16 cellular contexts compared by ENCODE assay signal in the genomic region with DNA sequence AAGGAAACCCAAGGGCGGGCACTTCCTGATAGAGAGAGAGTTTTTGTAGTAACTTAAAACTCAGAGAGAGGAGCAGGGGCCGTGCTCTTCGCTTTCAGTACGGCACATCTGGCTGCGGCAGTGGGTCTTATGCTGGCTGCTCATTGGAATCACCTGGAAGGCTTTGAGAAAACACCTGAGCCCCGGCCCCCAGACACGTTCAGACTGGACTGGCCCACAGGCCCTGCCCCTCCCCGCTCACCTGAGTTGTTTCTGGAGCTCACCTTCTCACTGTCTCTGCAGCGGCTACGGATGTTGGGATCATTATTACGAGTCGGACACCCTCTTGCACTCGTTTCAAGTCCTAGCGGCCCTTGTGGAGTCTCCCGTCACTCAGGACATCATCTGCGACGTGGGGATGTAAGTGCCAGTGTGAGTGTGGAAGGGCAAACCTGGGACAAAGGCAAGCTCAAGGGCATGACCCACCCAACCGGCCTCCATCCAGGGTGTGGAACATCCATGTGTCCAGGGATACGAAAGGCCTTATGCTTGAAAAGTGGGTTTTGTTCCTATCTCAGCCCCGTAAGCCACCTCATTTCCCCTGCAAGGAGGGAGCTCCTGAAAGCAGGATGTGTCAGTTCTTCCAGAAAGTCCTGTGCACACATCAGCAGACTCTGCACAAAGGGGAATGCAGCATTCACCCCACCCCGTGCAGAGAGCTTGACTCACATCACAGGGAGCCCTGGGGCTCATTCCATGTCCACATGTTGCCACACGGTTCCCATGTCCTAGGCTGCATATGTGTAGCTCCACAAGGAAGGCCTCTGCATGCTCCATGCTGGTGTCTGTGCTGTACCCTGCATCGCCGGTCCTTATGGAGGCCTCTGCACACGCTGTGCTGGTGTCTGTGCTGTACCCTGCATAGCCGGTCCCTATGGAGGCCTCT. TPM values are rescaled to one million over a fixed set of nuclear protein-coding genes. Genes with fewer than 3 reads are reported as not detected.
DNase-seq lines count a peak whose midpoint lies in the region; ATAC-seq and TF ChIP-seq lines count a peak whose summit lies in the region.
"Had no signal": no experiment of that assay in that cellular context is flagged by ENCODE, and none has a peak within 500 bp of the region (broad histone marks: within the 10 kb centered on the region; RNA-seq: fewer than 3 reads in every experiment).

No MANE protein-coding gene starts in this region.

- CTCF ChIA-PET in Panc1 (lab: Charles Lee): no interaction called here

- no peaks in the 10 kb centered on the region for H3K27me3 ChIP-seq in right atrium auricular region
- H3K27me3 ChIP-seq in Panc1 (ENCODE audit: control insufficient read depth, insufficient read depth, low read length): no peaks in the 10 kb centered on the region
- no peaks in the 10 kb centered on the region for H3K27me3 ChIP-seq in foreskin keratinocyte
- H3K27me3 ChIP-seq in BE2C: no peaks in the 10 kb centered on the region
- H3K27me3 ChIP-seq in left lung: no peaks in the 10 kb centered on the region

- POLR2A ChIA-PET in Panc1 (lab: Charles Lee): no interaction called here

- peaks cover 0 to 9% of the 10 kb centered on the region in 2 donors for H3K4me1 ChIP-seq in right atrium auricular region
- no peaks in the 10 kb centered on the region; the same call in 1 of the 2 replicates for H3K4me1 ChIP-seq in Panc1 (ENCODE audit: control insufficient read depth, insufficient read depth, low read length)
- H3K4me1 ChIP-seq in foreskin keratinocyte: peaks cover 8% of the 10 kb centered on the region
- no peaks in the 10 kb centered on the region for H3K4me1 ChIP-seq in BE2C
- peaks cover 4 to 19% of the 10 kb centered on the region in 2 donors for H3K4me1 ChIP-seq in left lung

- ATAC-seq in Panc1 (peak; percentile 32; the same call in 1 of the 2 replicates), foreskin keratinocyte (peak; percentile 98), left lung (no peak)
- ATAC-seq: GM23338 had no signal

- H3K9me3 ChIP-seq in right atrium auricular region (no peaks in the 10 kb centered on the region), Panc1 (ENCODE audit: control insufficient read depth, insufficient read depth, low read depth, low read length) (no peaks in the 10 kb centered on the region), BE2C (no peaks in the 10 kb centered on the region), left lung (no peaks in the 10 kb centered on the region)
- H3K9me3 ChIP-seq: Caco-2 had no signal

- in situ Hi-C loops in Panc1 (cut with HindIII; ENCODE audit: low pct_unique_long_range_greater_than_20kb, low sequenced_read_pairs): no loop called here

- intact Hi-C loops in cardiac septum (cut with DNase I): no loop called here
- intact Hi-C loops in Panc1 (cut with micrococcal nuclease; ENCODE audit: unreplicated experiment): no loop called here
- intact Hi-C loops in posterior vena cava (cut with DNase I): no loop called here
- intact Hi-C loops in left lung (cut with DNase I): no loop called here

- H3K27ac ChIP-seq in right atrium auricular region (no peak overlapping the region), Panc1 (ENCODE audit: low read length) (no peak overlapping the region), foreskin keratinocyte (no peak overlapping the region), left lung (no peak overlapping the region)
- H3K27ac ChIP-seq: HL-60 had no signal

- DNase-seq in cardiac septum (ENCODE audit: low spot score): peak; percentile 31
- DNase-seq in right atrium auricular region (ENCODE audit: low spot score): no peak
- no peak for DNase-seq in Panc1 (ENCODE audit: low read depth, low spot score)
- DNase-seq in foreskin keratinocyte: peak; percentile 75 to 93
- peak; percentile 77 for DNase-seq in posterior vena cava (ENCODE audit: low spot score)
- no peak for DNase-seq in BE2C
- no peak for DNase-seq in NK-92 (lab: John Stamatoyannopoulos, UW; ENCODE audit: unreplicated experiment)
- DNase-seq in left lung: no peak
- DNase-seq: Caco-2, NCI-H1105 treated with DMSO at 0.1 percent for 48 hours, NCI-H1694 treated with DMSO at 0.1 percent for 48 hours, NCI-H2107, NCI-H2227 treated with DMSO at 0.1 percent for 48 hours, NCI-H524 had no signal

- H3K4me3 ChIP-seq in right atrium auricular region (no peak overlapping the region), Panc1 (ENCODE audit: low read depth in 2 of 2, low read length in 2 of 2) (no peak overlapping the region), BE2C (ENCODE audit: low read depth, low read length) (no peak overlapping the region), left lung (no peak overlapping the region)
- H3K4me3 ChIP-seq: GM23338 had no signal

- H3K36me3 ChIP-seq in right atrium auricular region (peaks cover 69% of the 10 kb centered on the region), Panc1 (ENCODE audit: control insufficient read depth, insufficient read depth, low read length) (peaks cover 9% of the 10 kb centered on the region), BE2C (no peaks in the 10 kb centered on the region), left lung (peaks cover 0 to 86% of the 10 kb centered on the region in 2 donors)

- BruUV-seq in Panc1 (replicated peaks; lab: Mats Ljungman, UMichigan): no TSS peak

- TF ChIP-seq CTCF in right atrium auricular region (IDR thresholded peaks at IDR 0.05): no peak
- TF ChIP-seq CTCF in Panc1 (IDR thresholded peaks at IDR 0.05): no peak
- TF ChIP-seq CTCF in foreskin keratinocyte (conservative IDR thresholded peaks at IDR 0.05): no peak
- no peak for TF ChIP-seq CTCF in BE2C (IDR thresholded peaks at IDR 0.05; ENCODE audit: low read depth, low read length)
- no peak for TF ChIP-seq CTCF in left lung (IDR thresholded peaks at IDR 0.05)

RNA-seq across cellular contexts. Expression of a gene that starts 5.4 kb away (rescaled TPM):
- total RNA-seq in cardiac septum: 22.0 TPM
- total RNA-seq in right atrium auricular region: 10 to 100 TPM; 18.0 to 18.8 TPM
- 76.1 TPM for total RNA-seq in Panc1 (2021; ENCODE audit: unreplicated experiment)
- polyA plus RNA-seq in Panc1 (2012; ENCODE audit: insufficient read length): 69.6 TPM
- 40.4 and 46.3 TPM in 2 replicates for total RNA-seq in foreskin keratinocyte
- 32.4 and 36.7 TPM in 2 replicates for polyA plus RNA-seq in foreskin keratinocyte
- 10 to 100 TPM; 38.7 to 48.1 TPM for total RNA-seq in posterior vena cava
- 3.7 TPM for polyA plus RNA-seq in BE2C (2012; ENCODE audit: insufficient read depth, insufficient read length, low read depth)
- total RNA-seq in left lung: 10 to 100 TPM; 71.4 to 78.9 TPM

RNA-seq across cellular contexts. Expression of a gene that starts 10.2 kb away (rescaled TPM):
- total RNA-seq in cardiac septum: 31.2 TPM
- total RNA-seq in right atrium auricular region: 10 to 100 TPM; 26.8 to 37.6 TPM
- 356 TPM for total RNA-seq in Panc1 (2021; ENCODE audit: unreplicated experiment)
- 397 TPM for polyA plus RNA-seq in Panc1 (2012; ENCODE audit: insufficient read length)
- total RNA-seq in foreskin keratinocyte: 130 and 176 TPM in 2 replicates
- 142 and 182 TPM in 2 replicates for polyA plus RNA-seq in foreskin keratinocyte
- total RNA-seq in posterior vena cava: 10 to 100 TPM; 14.9 to 15.5 TPM
- polyA plus RNA-seq in BE2C (2012; ENCODE audit: insufficient read depth, insufficient read length, low read depth): 86.6 TPM
- 100 to 1,000 TPM in 1 of 2 donors, 10 to 100 TPM in 1; 87.9 to 200 TPM for total RNA-seq in left lung

Comparison
In these comparisons a context has a peak if more than half of its experiments do, and no peak if none do; other contexts are left out.
1. DNase-seq: peak in cardiac septum (single experiment), foreskin keratinocyte (2 of 2) and posterior vena cava (single experiment); none in right atrium auricular region (single experiment), Panc1 (single experiment), BE2C (single experiment), NK-92 (single experiment) and left lung (0 of 2).